32 cellular contexts compared by ENCODE assay signal in the genomic region with DNA sequence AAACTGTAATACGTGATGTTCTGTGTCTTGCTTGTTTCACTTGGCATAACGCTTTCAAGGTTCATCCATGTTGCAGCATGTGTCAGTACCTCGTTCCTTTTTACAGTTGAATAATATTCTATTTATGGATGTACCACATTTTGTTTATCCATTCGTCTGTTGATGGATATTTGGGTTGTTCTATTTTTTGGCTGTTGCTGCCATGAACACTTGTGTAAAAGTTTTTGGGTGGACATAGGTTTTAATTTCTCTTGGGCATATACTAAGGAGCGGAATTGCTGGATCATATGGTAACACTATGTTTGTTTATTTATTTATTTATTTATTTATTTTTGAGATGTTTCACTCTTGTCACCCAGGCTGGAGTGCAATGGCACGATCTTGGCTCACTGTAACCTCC.
"Had no signal": no experiment of that assay in that cellular context is flagged by ENCODE, and none has a peak within 500 bp of the region (broad histone marks: within the 10 kb centered on the region; RNA-seq: fewer than 3 reads in every experiment).

No MANE protein-coding gene starts in this region.

- ATAC-seq: activated CD4-positive, CD25-positive, alpha-beta regulatory T cell treated with anti-CD3 and anti-CD28 coated beads, Interleukin-2, amount 50 U/mL, for 24 hours; activated CD8-positive, alpha-beta T cell treated with anti-CD3 and anti-CD28 coated beads for 36 hours; activated naive CD8-positive, alpha-beta T cell treated with anti-CD3 and anti-CD28 coated beads, Interleukin-2, amount 50 U/mL, for 24 hours; activated T-cell treated with anti-CD3 and anti-CD28 coated beads, Interleukin-2, amount 50 U/mL, for 4 hours; activated T-helper 17 cell treated with anti-CD3 and anti-CD28 coated beads, Interleukin-2, amount 50 U/mL, for 72 hours; body of pancreas; effector memory CD8-positive, alpha-beta T cell; gastroesophageal sphincter; heart right ventricle had no signal

- H3K27ac ChIP-seq: adrenal gland, body of pancreas, epithelial cell of prostate, esophagus squamous epithelium, gastroesophageal sphincter, heart right ventricle, hepatocyte, WERI-Rb-1 had no signal

- DNase-seq: activated B cell treated with CpG ODN at 0.5 μM for 24 hours; activated CD4-positive, alpha-beta T cell treated with anti-CD3 and anti-CD28 coated beads for 48 hours; activated CD4-positive, alpha-beta T cell treated with anti-CD3 and anti-CD28 coated beads, Interleukin-2, amount 50 U/mL, for 1 hour; activated CD4-positive, alpha-beta T cell treated with anti-CD3 and anti-CD28 coated beads, Interleukin-2, amount 50 U/mL, for 48 hours; activated CD8-positive, alpha-beta memory T cell treated with anti-CD3 and anti-CD28 coated beads for 24 hours; activated CD8-positive, alpha-beta T cell treated with anti-CD3 and anti-CD28 coated beads for 36 hours; activated effector memory CD4-positive, alpha-beta T cell treated with Interleukin-2 at 50 U/mL for 16 hours; activated gamma-delta T cell treated with Interleukin-2 at 50 U/mL for 16 hours; activated naive CD4-positive, alpha-beta T cell treated with anti-CD3 and anti-CD28 coated beads for 36 hours; activated naive CD8-positive, alpha-beta T cell treated with anti-CD3 and anti-CD28 coated beads for 36 hours; activated naive CD8-positive, alpha-beta T cell treated with anti-CD3 and anti-CD28 coated beads, Interleukin-2, amount 50 U/mL, for 24 hours; activated T-cell treated with anti-CD3 and anti-CD28 coated beads, Interleukin-2, amount 50 U/mL, for 4 hours; adrenal gland; amygdala; aorta; body of pancreas; caudate nucleus; cortex of kidney; dermis blood vessel endothelial cell; effector CD4-positive, alpha-beta T cell; effector memory CD8-positive, alpha-beta T cell; esophagus squamous epithelium; foreskin melanocyte; heart right ventricle; T1000; WERI-Rb-1 had no signal

- H2AFZ ChIP-seq: hepatocyte had no signal

- H3K4me1 ChIP-seq: adrenal gland, body of pancreas, esophagus squamous epithelium, gastroesophageal sphincter had no signal

- H3K36me3 ChIP-seq: adrenal gland, gastroesophageal sphincter had no signal

- H3K4me2 ChIP-seq: hepatocyte had no signal

- H3K27me3 ChIP-seq: adrenal gland, body of pancreas, esophagus squamous epithelium, gastroesophageal sphincter, heart right ventricle, hepatocyte had no signal

- H3K4me3 ChIP-seq: adrenal gland, body of pancreas, esophagus squamous epithelium, gastroesophageal sphincter, heart right ventricle, hepatocyte had no signal

- FAIRE-seq: colon had no signal
